ENCODE assay signal across 26 cellular contexts in genomic region chr5:5481633-5482032, GRCh38. TPM values are rescaled to one million over a fixed set of nuclear protein-coding genes. Genes with fewer than 3 reads are reported as not detected.
DNase-seq lines count a peak whose midpoint lies in the region; ATAC-seq and TF ChIP-seq lines count a peak whose summit lies in the region.
"Had no signal": no experiment of that assay in that cellular context is flagged by ENCODE, and none has a peak within 500 bp of the region (broad histone marks: within the 10 kb centered on the region; RNA-seq: fewer than 3 reads in every experiment).

No MANE protein-coding gene starts in this region.

- H3K27ac ChIP-seq in MM.1S (ENCODE audit: low read length) (peak overlapping the region; percentile 14; the same call in 1 of the 2 replicates), OCI-LY7 (ENCODE audit: low read depth, low read length, poor library complexity, severe bottlenecking) (no peak overlapping the region)
- H3K27ac ChIP-seq: dorsolateral prefrontal cortex, hepatocyte, neutrophil, tibial artery had no signal

- H3K4me3 Mint-ChIP-seq in effector memory CD8-positive, alpha-beta T cell: peak overlapping the region; percentile 5 to 37
- H3K4me3 Mint-ChIP-seq in stimulated activated memory B cell treated with anti-CD40 and anti-IgM and Interleukin-4, amounts not matched to agents 10 μg/mL and 1 μg/mL and 100 μg/mL, for 72 hours: no peak overlapping the region

- H4K20me1 ChIP-seq in MM.1S (ENCODE audit: insufficient read depth, low read length) (no peaks in the 10 kb centered on the region), OCI-LY7 (ENCODE audit: insufficient read depth, low read length) (no peaks in the 10 kb centered on the region)

- no peaks in the 10 kb centered on the region for H3K27me3 ChIP-seq in MM.1S (replicated peaks; ENCODE audit: insufficient read depth, low read length)
- H3K27me3 ChIP-seq: dorsolateral prefrontal cortex, hepatocyte, neutrophil, tibial artery had no signal

- no peaks in the 10 kb centered on the region for H3K9me3 Mint-ChIP-seq in effector memory CD8-positive, alpha-beta T cell
- H3K9me3 Mint-ChIP-seq in stimulated activated memory B cell treated with anti-CD40 and anti-IgM and Interleukin-4, amounts not matched to agents 10 μg/mL and 1 μg/mL and 100 μg/mL, for 72 hours: peaks cover 3% of the 10 kb centered on the region

- intact Hi-C loops in left ventricle myocardium superior (cut with micrococcal nuclease): no loop called here
- intact Hi-C loops in Right ventricle myocardium inferior (cut with DNase I): no loop called here
- intact Hi-C loops in OCI-LY7 (cut with micrococcal nuclease; ENCODE audit: unreplicated experiment): no loop called here

- no peaks in the 10 kb centered on the region for H3K36me3 ChIP-seq in MM.1S (replicated peaks; ENCODE audit: insufficient read depth, low read length)
- H3K36me3 ChIP-seq in OCI-LY7 (ENCODE audit: insufficient read depth, low read length): peaks cover 36% of the 10 kb centered on the region

- no peak for TF ChIP-seq CTCF in MM.1S (IDR thresholded peaks at IDR 0.05; ENCODE audit: low read length)
- no peak for TF ChIP-seq CTCF in OCI-LY7 (conservative IDR thresholded peaks at IDR 0.05; ENCODE audit: low read length)

- CTCF ChIA-PET in OCI-LY7 (lab: Charles Lee; ENCODE audit: unreplicated experiment): no interaction called here

- no peaks in the 10 kb centered on the region for H3K27me3 Mint-ChIP-seq in effector memory CD8-positive, alpha-beta T cell
- no peaks in the 10 kb centered on the region for H3K27me3 Mint-ChIP-seq in stimulated activated memory B cell treated with anti-CD40 and anti-IgM and Interleukin-4, amounts not matched to agents 10 μg/mL and 1 μg/mL and 100 μg/mL, for 72 hours

- H2AFZ ChIP-seq in MM.1S (ENCODE audit: low read length) (no peak overlapping the region), OCI-LY7 (ENCODE audit: low read length) (no peak overlapping the region)
- H2AFZ ChIP-seq: hepatocyte had no signal

- DNase-seq in left ventricle myocardium superior (no peak), Right ventricle myocardium inferior (ENCODE audit: missing footprints) (no peak), MM.1S (no peak), AG20443 (ENCODE audit: low spot score) (no peak), OCI-LY7 (ENCODE audit: low spot score) (no peak), NCI-H1694 treated with DMSO at 0.1 percent for 48 hours (lab: John Stamatoyannopoulos, UW) (no peak)
- no peak for DNase-seq in effector memory CD8-positive, alpha-beta T cell
- DNase-seq: activated CD4-positive, alpha-beta T cell treated with anti-CD3 and anti-CD28 coated beads for 1 hour; activated CD8-positive, alpha-beta memory T cell treated with anti-CD3 and anti-CD28 coated beads, Interleukin-2, amount 50 U/mL, for 48 hours; activated naive CD4-positive, alpha-beta T cell; DND-41; dorsolateral prefrontal cortex; NCI-H1105; NCI-H2029 treated with DMSO at 0.1 percent for 48 hours; NCI-H226; NCI-H82; OCI-M1; stimulated activated CD4-positive, alpha-beta T cell treated with anti-CD3 and anti-CD28 coated beads, Interleukin-2, amount 100 ng/mL, for 48 hours; stimulated activated naive CD4-positive, alpha-beta T cell treated with Interleukin-2 at 50 U/mL for 16 hours; tibial artery had no signal

- H3K9ac ChIP-seq in MM.1S (ENCODE audit: low read length): no peak overlapping the region

- peak overlapping the region; percentile 74 to 83 for H3K27ac Mint-ChIP-seq in effector memory CD8-positive, alpha-beta T cell
- peak overlapping the region; percentile 58 for H3K27ac Mint-ChIP-seq in stimulated activated memory B cell treated with anti-CD40 and anti-IgM and Interleukin-4, amounts not matched to agents 10 μg/mL and 1 μg/mL and 100 μg/mL, for 72 hours

- peaks cover 12 to 16% of the 10 kb centered on the region in 2 donors for H3K4me1 Mint-ChIP-seq in effector memory CD8-positive, alpha-beta T cell (ENCODE audit: low read depth in 2 of 2)
- peaks cover 25% of the 10 kb centered on the region for H3K4me1 Mint-ChIP-seq in stimulated activated memory B cell treated with anti-CD40 and anti-IgM and Interleukin-4, amounts not matched to agents 10 μg/mL and 1 μg/mL and 100 μg/mL, for 72 hours

- no peaks in the 10 kb centered on the region for H3K9me2 ChIP-seq in MM.1S (replicated peaks; ENCODE audit: insufficient read depth, low read length)
- no peaks in the 10 kb centered on the region for H3K9me2 ChIP-seq in OCI-LY7 (ENCODE audit: insufficient read depth, low read length)

- ATAC-seq in left ventricle myocardium superior: peak; percentile 74
- ATAC-seq in Right ventricle myocardium inferior: no peak
- no peak for ATAC-seq in effector memory CD8-positive, alpha-beta T cell (replicated peaks)
- ATAC-seq in stimulated activated memory B cell treated with anti-CD40 and anti-IgM and Interleukin-4, amounts not matched to agents 10 μg/mL and 1 μg/mL and 100 μg/mL, for 72 hours: no peak

- POLR2A ChIA-PET in OCI-LY7 (lab: Charles Lee): no interaction called here

- no peak overlapping the region for H3K4me3 ChIP-seq in MM.1S (ENCODE audit: low read length)
- H3K4me3 ChIP-seq in OCI-LY7 (ENCODE audit: low read depth, low read length, poor library complexity, severe bottlenecking): no peak overlapping the region
- H3K4me3 ChIP-seq: dorsolateral prefrontal cortex, GM12878, hepatocyte, lung, smooth muscle cell, tibial artery had no signal

- H3K4me1 ChIP-seq in MM.1S (ENCODE audit: low read length) (peaks cover 15% of the 10 kb centered on the region), OCI-LY7 (ENCODE audit: insufficient read depth, low read length, poor library complexity, severe bottlenecking) (peaks cover 7% of the 10 kb centered on the region)
- H3K4me1 ChIP-seq: tibial artery had no signal

- H3K4me2 ChIP-seq in MM.1S (ENCODE audit: low read depth, low read length) (0 out of 2 replicates have a peak overlapping the region, but pooled peaks have one; percentile 1), OCI-LY7 (ENCODE audit: low read length) (no peak overlapping the region)
- H3K4me2 ChIP-seq: hepatocyte, smooth muscle cell had no signal

- H3K9me3 ChIP-seq in MM.1S (replicated peaks; ENCODE audit: insufficient read depth, low read length) (no peaks in the 10 kb centered on the region), OCI-LY7 (ENCODE audit: low read length) (no peaks in the 10 kb centered on the region)
- H3K9me3 ChIP-seq: neutrophil, tibial artery had no signal

- peaks cover 4% of the 10 kb centered on the region for H3K36me3 Mint-ChIP-seq in effector memory CD8-positive, alpha-beta T cell (ENCODE audit: insufficient read depth)
- H3K36me3 Mint-ChIP-seq in stimulated activated memory B cell treated with anti-CD40 and anti-IgM and Interleukin-4, amounts not matched to agents 10 μg/mL and 1 μg/mL and 100 μg/mL, for 72 hours: peaks cover 43% of the 10 kb centered on the region

- H3F3A ChIP-seq in MM.1S (ENCODE audit: insufficient read depth, low read length): peaks cover 4% of the 10 kb centered on the region; the same call in 1 of the 2 replicates

- H3K79me2 ChIP-seq in MM.1S (ENCODE audit: low read length): no peaks in the 10 kb centered on the region
- H3K79me2 ChIP-seq in OCI-LY7 (ENCODE audit: insufficient read depth, low read depth, low read length): no peaks in the 10 kb centered on the region
- H3K79me2 ChIP-seq: hepatocyte had no signal

- BruUV-seq in OCI-LY7 (replicated peaks; lab: Mats Ljungman, UMichigan): no TSS peak

RNA-seq across cellular contexts. Expression of gene ICE1, which starts 59.2 kb away (rescaled TPM):
- total RNA-seq in left ventricle myocardium superior (18.3 TPM), Right ventricle myocardium inferior (18.3 TPM), OCI-LY7 (2022) (27.3 and 28.0 TPM in 2 replicates)
- total RNA-seq in OCI-LY7 (2014; rRNA removed; shearing (Covaris generic)): 24.4 and 25.2 TPM in 2 replicates
